ENCODE assay signal across 9 cellular contexts in genomic region chr4:168917150-168917779, GRCh38.
DNase-seq lines count a peak whose midpoint lies in the region; ATAC-seq and TF ChIP-seq lines count a peak whose summit lies in the region.
"Had no signal": no experiment of that assay in that cellular context is flagged by ENCODE, and none has a peak within 500 bp of the region (broad histone marks: within the 10 kb centered on the region; RNA-seq: fewer than 3 reads in every experiment).

No MANE protein-coding gene starts in this region.

- no peak overlapping the region for H3K4me3 Mint-ChIP-seq in effector memory CD8-positive, alpha-beta T cell
- H3K4me3 Mint-ChIP-seq: stimulated activated naive B cell treated with anti-CD40 and anti-IgM and Interleukin-4, amounts not matched to agents 10 μg/mL and 1 μg/mL and 100 μg/mL, for 72 hours had no signal

- H3K79me2 ChIP-seq in neural cell (replicated peaks; ENCODE audit: insufficient read depth, low read length), result no peaks in the 10 kb centered on the region

- no peaks in the 10 kb centered on the region for H3K36me3 Mint-ChIP-seq in effector memory CD8-positive, alpha-beta T cell (ENCODE audit: insufficient read depth)

- H3K4me2 ChIP-seq in neural cell (ENCODE audit: low read length), result no peak overlapping the region

- TF ChIP-seq EP300 in neural cell (conservative IDR thresholded peaks at IDR 0.05; ENCODE audit: poor library complexity, severe bottlenecking), result no peak

- peak; percentile 71 for TF ChIP-seq RAD21 in neural cell (conservative IDR thresholded peaks at IDR 0.05)

- H3K4me1 Mint-ChIP-seq in effector memory CD8-positive, alpha-beta T cell (ENCODE audit: low read depth in 2 of 2), result no peaks in the 10 kb centered on the region
- H3K4me1 Mint-ChIP-seq: stimulated activated naive B cell treated with anti-CD40 and anti-IgM and Interleukin-4, amounts not matched to agents 10 μg/mL and 1 μg/mL and 100 μg/mL, for 72 hours had no signal

- peaks cover 8% of the 10 kb centered on the region for H3K36me3 ChIP-seq in neural cell (ENCODE audit: insufficient read depth, low read length)

- no peaks in the 10 kb centered on the region for H3K27me3 ChIP-seq in neural cell (ENCODE audit: insufficient read depth, low read depth, low read length)

- in situ Hi-C loops in ACHN (cut with HindIII; ENCODE audit: low pct_ligation_motif_present, low pct_unique_long_range_greater_than_20kb, low sequenced_read_pairs), result no loop called here
- in situ Hi-C loops in GM13976 (cut with MboI; ENCODE audit: low sequenced_read_pairs, unreplicated experiment), result loop anchor here (25.0 kb wide), 2 partner anchors 405 to 730 kb away; no protein-coding TSS in a partner anchor

- no peaks in the 10 kb centered on the region for H3K9me3 Mint-ChIP-seq in effector memory CD8-positive, alpha-beta T cell
- H3K9me3 Mint-ChIP-seq: stimulated activated naive B cell treated with anti-CD40 and anti-IgM and Interleukin-4, amounts not matched to agents 10 μg/mL and 1 μg/mL and 100 μg/mL, for 72 hours had no signal

- DNase-seq in ACHN (peak; percentile 50), GM13976 (ENCODE audit: low spot score) (peak; percentile 37), NCI-H446 treated with DMSO at 0.1 percent for 48 hours (lab: John Stamatoyannopoulos, UW) (peak; percentile 15), dermis blood vessel endothelial cell (peak; percentile 73)
- no peak for DNase-seq in effector memory CD8-positive, alpha-beta T cell
- DNase-seq: stimulated activated naive B cell treated with anti-CD40 and anti-IgM and Interleukin-4, amounts not matched to agents 10 μg/mL and 1 μg/mL and 100 μg/mL, for 72 hours had no signal

- no peaks in the 10 kb centered on the region for H3K9me2 ChIP-seq in neural cell (ENCODE audit: insufficient read depth, low read length)

- TF ChIP-seq CTCF in GM13976 (IDR thresholded peaks at IDR 0.05; ENCODE audit: borderline replicate concordance, control extremely low read depth, extremely low read depth, insufficient read depth, missing control alignments) (no peak), neural cell (IDR thresholded peaks at IDR 0.05; ENCODE audit: poor library complexity, severe bottlenecking) (peak; percentile 67)

- H3K4me3 ChIP-seq in neural cell (ENCODE audit: low read length), result no peak overlapping the region

- no peak overlapping the region for H3K27ac Mint-ChIP-seq in effector memory CD8-positive, alpha-beta T cell
- H3K27ac Mint-ChIP-seq: stimulated activated naive B cell treated with anti-CD40 and anti-IgM and Interleukin-4, amounts not matched to agents 10 μg/mL and 1 μg/mL and 100 μg/mL, for 72 hours had no signal

- H3K27ac ChIP-seq in neural cell (ENCODE audit: low read length), result no peak overlapping the region

- H3K27me3 Mint-ChIP-seq in effector memory CD8-positive, alpha-beta T cell, result no peaks in the 10 kb centered on the region
- H3K27me3 Mint-ChIP-seq: stimulated activated naive B cell treated with anti-CD40 and anti-IgM and Interleukin-4, amounts not matched to agents 10 μg/mL and 1 μg/mL and 100 μg/mL, for 72 hours had no signal

- H4K20me1 ChIP-seq in neural cell (ENCODE audit: insufficient read depth), result no peaks in the 10 kb centered on the region

- no peak overlapping the region for H3K9ac ChIP-seq in neural cell (ENCODE audit: low read length)

- H3K9me3 ChIP-seq in neural cell (ENCODE audit: low read length), result no peaks in the 10 kb centered on the region

- H2AFZ ChIP-seq in neural cell (ENCODE audit: low read depth, low read length), result no peak overlapping the region

- H3F3A ChIP-seq in neural cell (ENCODE audit: insufficient read depth, low read length, poor library complexity, severe bottlenecking), result no peaks in the 10 kb centered on the region

- ATAC-seq in GM21360 (IDR thresholded peaks at IDR 0.05; ENCODE audit: unreplicated experiment) (no peak), GM19395 (IDR thresholded peaks at IDR 0.05; ENCODE audit: unreplicated experiment) (no peak)
- ATAC-seq in effector memory CD8-positive, alpha-beta T cell (replicated peaks), result no peak

TF ChIP-seq in neural cell, 6 proteins besides CTCF, POLR2A, EP300 and RAD21:
- no peak for TF ChIP-seq MXI1 (conservative IDR thresholded peaks at IDR 0.05; ENCODE audit: poor library complexity, severe bottlenecking)
- peak; percentile 78 for TF ChIP-seq SMC3 (conservative IDR thresholded peaks at IDR 0.05; ENCODE audit: poor library complexity)
- no peak for TF ChIP-seq EZH2 (IDR thresholded peaks at IDR 0.05; ENCODE audit: borderline replicate concordance, insufficient read depth, low read length, poor library complexity, severe bottlenecking)
- no peak for TF ChIP-seq REST (IDR thresholded peaks at IDR 0.05; ENCODE audit: borderline replicate concordance)
- TF ChIP-seq TAF1 (IDR thresholded peaks at IDR 0.05; ENCODE audit: low read depth), result no peak
- no peak for TF ChIP-seq POLR2AphosphoS5 (IDR thresholded peaks at IDR 0.05)

Comparison
In these comparisons a context has a peak if more than half of its experiments do, and no peak if none do; other contexts are left out.
1. DNase-seq: peak in ACHN (single experiment), GM13976 (single experiment), NCI-H446 treated with DMSO at 0.1 percent for 48 hours (single experiment) and dermis blood vessel endothelial cell (single experiment); none in effector memory CD8-positive, alpha-beta T cell (0 of 3).